8 cellular contexts compared by ENCODE assay signal in genomic region chr1:89763649-89763986, GRCh38. TPM values are rescaled to one million over a fixed set of nuclear protein-coding genes. Genes with fewer than 3 reads are reported as not detected.
A peak's percentile ranks its signal among the peaks of the same experiment; 100 is the strongest.
DNase-seq lines count a peak whose midpoint lies in the region; ATAC-seq and TF ChIP-seq lines count a peak whose summit lies in the region.

No MANE protein-coding gene starts in this region.

- peak overlapping the region; percentile 97 for H3K4me2 ChIP-seq in OCI-LY3 (ENCODE audit: low read length)

- peaks cover 47% of the 10 kb centered on the region for H3K4me1 ChIP-seq in CD4-positive, alpha-beta memory T cell (ENCODE audit: insufficient read depth, low read length)
- H3K4me1 ChIP-seq in OCI-LY3 (ENCODE audit: low read length), result peaks cover 27% of the 10 kb centered on the region

- peak overlapping the region; percentile 1 to 74 for H3K4me3 ChIP-seq in CD4-positive, alpha-beta memory T cell (ENCODE audit: low read length in 2 of 2)
- H3K4me3 ChIP-seq in OCI-LY3 (ENCODE audit: low read length), result peak overlapping the region; percentile 86
- peak overlapping the region; percentile 42 for H3K4me3 ChIP-seq in epithelial cell of esophagus (ENCODE audit: low read length)

- no peak for DNase-seq in CD4-positive, alpha-beta memory T cell
- DNase-seq in epithelial cell of esophagus (ENCODE audit: low read depth) (no peak), osteocyte (ENCODE audit: extremely low spot score, unreplicated experiment) (no peak), midbrain (lab: John Stamatoyannopoulos, UW) (no peak), EL (no peak)
- no peak for DNase-seq in stimulated activated CD4-positive, alpha-beta T cell treated with anti-CD3 and anti-CD28 coated beads, Interleukin-4, amount 100 ng/mL, for 1 hour

- POLR2A ChIA-PET in CD4-positive, alpha-beta memory T cell (lab: Charles Lee; ENCODE audit: partially characterized antibody), result interaction anchor here (0.6 to 12.3 kb wide), 33 partner anchors 8 to 281 kb away, joined by 3 to 215 read pairs (median 4); partner anchors contain the start of genes LRRC8B and LRRC8C

- no peaks in the 10 kb centered on the region for H3K27me3 ChIP-seq in CD4-positive, alpha-beta memory T cell (ENCODE audit: insufficient read depth, low read length)
- peaks cover 47% of the 10 kb centered on the region for H3K27me3 ChIP-seq in OCI-LY3 (ENCODE audit: low read depth, low read length)

- no peaks in the 10 kb centered on the region for H3K79me2 ChIP-seq in OCI-LY3 (ENCODE audit: low read length)

- no peak for ATAC-seq in GM19463 (IDR thresholded peaks at IDR 0.05; ENCODE audit: unreplicated experiment)

- peak overlapping the region; percentile 80 to 97 (median 94) for H3K27ac Mint-ChIP-seq in CD4-positive, alpha-beta memory T cell
- H3K27ac Mint-ChIP-seq in osteocyte (ENCODE audit: unreplicated experiment), result no peak overlapping the region

- peak overlapping the region; percentile 88 to 97 (median 92) for H3K4me3 Mint-ChIP-seq in CD4-positive, alpha-beta memory T cell
- H3K4me3 Mint-ChIP-seq in osteocyte (ENCODE audit: unreplicated experiment), result peak overlapping the region; percentile 84

- H3K27me3 Mint-ChIP-seq in CD4-positive, alpha-beta memory T cell, result no peaks in the 10 kb centered on the region
- peaks cover 24% of the 10 kb centered on the region for H3K27me3 Mint-ChIP-seq in osteocyte (ENCODE audit: unreplicated experiment)

- no peaks in the 10 kb centered on the region for H3K36me3 ChIP-seq in CD4-positive, alpha-beta memory T cell (ENCODE audit: insufficient read depth, low read length)
- H3K36me3 ChIP-seq in OCI-LY3 (replicated peaks; ENCODE audit: low read depth, low read length), result no peaks in the 10 kb centered on the region

- intact Hi-C loops in CD4-positive, alpha-beta memory T cell (cut with micrococcal nuclease), result loop anchor here (1.0 to 5.0 kb wide), 9 partner anchors 44 to 280 kb away; partner anchors contain the start of gene LRRC8B

- no peaks in the 10 kb centered on the region for H3K9me3 Mint-ChIP-seq in CD4-positive, alpha-beta memory T cell
- H3K9me3 Mint-ChIP-seq in osteocyte (ENCODE audit: unreplicated experiment), result no peaks in the 10 kb centered on the region

- TF ChIP-seq CTCF in OCI-LY3 (IDR thresholded peaks at IDR 0.05; ENCODE audit: low read depth, low read length) (no peak), epithelial cell of esophagus (IDR thresholded peaks at IDR 0.05; ENCODE audit: insufficient read depth, low read depth, low read length, missing control alignments) (no peak), osteocyte (IDR thresholded peaks at IDR 0.05) (no peak)

- peak overlapping the region; percentile 55 for H3K9ac ChIP-seq in OCI-LY3 (ENCODE audit: low read length)

- CTCF ChIA-PET in CD4-positive, alpha-beta memory T cell (lab: Charles Lee; ENCODE audit: partially characterized antibody), result interaction anchor here (0.9 to 17.6 kb wide), 52 partner anchors 8 to 790 kb away, joined by 3 to 629 read pairs (median 6); partner anchors contain the start of gene LRRC8C

- H2AFZ ChIP-seq in OCI-LY3 (ENCODE audit: low read depth, low read length), result peak overlapping the region; percentile 92; the same call in 1 of the 2 replicates

- no peaks in the 10 kb centered on the region for H3K9me3 ChIP-seq in CD4-positive, alpha-beta memory T cell (ENCODE audit: control insufficient read depth in 1 of 2, low read length in 2 of 2)
- H3K9me3 ChIP-seq in OCI-LY3 (ENCODE audit: insufficient read depth, low read length), result no peaks in the 10 kb centered on the region

- H3K36me3 Mint-ChIP-seq in CD4-positive, alpha-beta memory T cell, result peaks cover 0 to 3% of the 10 kb centered on the region in 2 donors
- H3K36me3 Mint-ChIP-seq in osteocyte (ENCODE audit: unreplicated experiment), result peaks cover 2% of the 10 kb centered on the region

- H3K27ac ChIP-seq in CD4-positive, alpha-beta memory T cell (ENCODE audit: low read depth, low read length), result peak overlapping the region; percentile 62
- H3K27ac ChIP-seq in OCI-LY3 (ENCODE audit: low read length), result no peak overlapping the region

- H4K20me1 ChIP-seq in OCI-LY3 (ENCODE audit: insufficient read depth, low read length), result no peaks in the 10 kb centered on the region

- H3K4me1 Mint-ChIP-seq in CD4-positive, alpha-beta memory T cell, result peaks cover 26 to 49% (median 41%) of the 10 kb centered on the region in 4 donors
- peaks cover 17% of the 10 kb centered on the region for H3K4me1 Mint-ChIP-seq in osteocyte (ENCODE audit: unreplicated experiment)

RNA-seq across cellular contexts. Expression of gene LRRC8D, which starts 57.2 kb away (rescaled TPM):
- total RNA-seq in CD4-positive, alpha-beta memory T cell, result 10 to 100 TPM; 56.8 to 63.2 TPM
- 10 to 100 TPM; 70.1 to 72.7 TPM for polyA plus RNA-seq in CD4-positive, alpha-beta memory T cell
- total RNA-seq in osteocyte, result 20.4 and 21.2 TPM in 2 replicates
